22 cellular contexts compared by ENCODE assay signal in the genomic region with DNA sequence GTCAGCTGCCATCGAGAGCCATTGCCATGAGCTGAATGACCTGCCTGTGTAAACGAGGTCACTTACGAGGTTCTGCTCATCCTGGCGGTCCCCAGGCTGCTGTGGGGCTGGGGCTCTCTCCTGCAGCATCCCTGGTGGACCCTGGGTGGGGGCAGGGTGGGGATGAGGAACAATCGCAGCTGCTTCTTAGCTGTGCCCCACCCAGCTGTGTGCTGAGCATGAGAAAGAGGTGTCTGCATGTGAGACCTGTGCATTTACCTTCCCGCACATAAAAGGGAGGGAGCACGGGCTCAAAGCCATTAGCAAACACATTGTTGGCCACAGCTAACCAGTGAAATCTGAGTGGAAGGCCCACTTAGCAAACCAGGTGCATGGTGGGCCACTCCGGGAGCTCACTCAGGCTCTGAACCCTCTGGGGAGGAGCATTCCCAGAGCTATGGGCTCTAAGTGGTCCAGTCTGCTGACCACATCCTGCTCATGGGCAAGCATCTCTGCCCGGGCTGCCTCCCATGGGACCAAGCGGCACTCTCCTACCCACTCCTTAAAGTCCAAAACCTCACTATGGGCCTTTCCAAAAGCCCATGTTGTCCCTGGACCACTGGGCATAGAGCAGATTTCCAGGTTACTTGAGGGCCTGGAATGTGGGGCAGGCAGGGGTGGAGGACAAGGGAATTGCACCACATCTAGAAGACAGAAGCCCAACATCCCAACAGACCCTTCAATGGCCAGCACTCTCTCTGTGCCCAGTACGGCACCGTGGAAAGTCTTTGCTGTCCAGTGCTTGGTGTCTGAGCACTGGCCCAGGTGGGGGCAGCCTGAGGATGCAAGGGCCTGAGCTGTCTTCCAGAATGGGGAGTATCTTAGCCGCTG. TPM values are rescaled to one million over a fixed set of nuclear protein-coding genes. Genes with fewer than 3 reads are reported as not detected.
"Had no signal": no experiment of that assay in that cellular context is flagged by ENCODE, and none has a peak within 500 bp of the region (broad histone marks: within the 10 kb centered on the region; RNA-seq: fewer than 3 reads in every experiment).

No MANE protein-coding gene starts in this region.

- DNase-seq: activated CD4-positive, alpha-beta memory T cell treated with anti-CD3 and anti-CD28 coated beads for 36 hours; activated CD4-positive, alpha-beta T cell treated with anti-CD3 and anti-CD28 coated beads for 48 hours; activated CD4-positive, CD25-positive, alpha-beta regulatory T cell; activated T-cell treated with anti-CD3 and anti-CD28 coated beads, Interleukin-2, amount 50 U/mL, for 24 hours; colonic mucosa; foreskin fibroblast; heart right ventricle; left cardiac atrium; nucleus accumbens; stimulated activated CD4-positive, alpha-beta T cell treated with anti-CD3 and anti-CD28 coated beads, Interleukin-4, amount 100 ng/mL, for 24 hours; stimulated activated naive CD8-positive, alpha-beta T cell treated with anti-CD3 and anti-CD28 coated beads, Interleukin-15, Interleukin-2, amounts not matched to agents 100 U/mL and 50 U/mL, for 24 hours; substantia nigra; T-helper 17 cell had no signal

- H3K4me3 ChIP-seq: adrenal gland, breast epithelium, colonic mucosa, heart right ventricle, tibial artery had no signal

- H3K4me3 Mint-ChIP-seq: activated CD4-positive, alpha-beta memory T cell treated with anti-CD3 and anti-CD28 coated beads for 36 hours; activated T-cell treated with anti-CD3 and anti-CD28 coated beads, Interleukin-2, amount 50 U/mL, for 24 hours; activated T-helper 17 cell treated with anti-CD3 and anti-CD28 coated beads, Interleukin-2, amount 50 U/mL, for 72 hours; memory B cell; nephron; T-helper 17 cell had no signal

- H3K36me3 Mint-ChIP-seq: activated CD4-positive, alpha-beta memory T cell treated with anti-CD3 and anti-CD28 coated beads for 36 hours; activated naive CD4-positive, alpha-beta T cell treated with anti-CD3 and anti-CD28 coated beads, Interleukin-2, amount 50 U/mL, for 72 hours; memory B cell had no signal

- H3K27ac Mint-ChIP-seq: activated CD4-positive, alpha-beta memory T cell treated with anti-CD3 and anti-CD28 coated beads for 36 hours; activated naive CD4-positive, alpha-beta T cell treated with anti-CD3 and anti-CD28 coated beads, Interleukin-2, amount 50 U/mL, for 72 hours; activated T-cell treated with anti-CD3 and anti-CD28 coated beads, Interleukin-2, amount 50 U/mL, for 24 hours; activated T-helper 17 cell treated with anti-CD3 and anti-CD28 coated beads, Interleukin-2, amount 50 U/mL, for 72 hours; memory B cell; nephron; T-helper 17 cell had no signal

- H3K4me1 ChIP-seq: adrenal gland, breast epithelium, colonic mucosa, heart right ventricle, tibial artery had no signal

- H3K36me3 ChIP-seq: adrenal gland, breast epithelium, colonic mucosa, heart right ventricle, tibial artery had no signal

- H3K9me3 ChIP-seq: adrenal gland, breast epithelium, colonic mucosa, heart right ventricle, tibial artery had no signal

- ATAC-seq: activated naive CD4-positive, alpha-beta T cell treated with anti-CD3 and anti-CD28 coated beads, Interleukin-2, amount 50 U/mL, for 72 hours; activated T-helper 17 cell treated with anti-CD3 and anti-CD28 coated beads, Interleukin-2, amount 50 U/mL, for 72 hours; heart right ventricle; left cardiac atrium; T-helper 17 cell had no signal

- H3K27me3 ChIP-seq: colonic mucosa had no signal

- H3K4me1 Mint-ChIP-seq: activated T-helper 17 cell treated with anti-CD3 and anti-CD28 coated beads, Interleukin-2, amount 50 U/mL, for 72 hours; memory B cell; nephron had no signal

- H3K9me3 Mint-ChIP-seq: activated CD4-positive, alpha-beta memory T cell treated with anti-CD3 and anti-CD28 coated beads for 36 hours; activated naive CD4-positive, alpha-beta T cell treated with anti-CD3 and anti-CD28 coated beads, Interleukin-2, amount 50 U/mL, for 72 hours; activated T-cell treated with anti-CD3 and anti-CD28 coated beads, Interleukin-2, amount 50 U/mL, for 24 hours; activated T-helper 17 cell treated with anti-CD3 and anti-CD28 coated beads, Interleukin-2, amount 50 U/mL, for 72 hours; memory B cell; nephron had no signal

- H3K27ac ChIP-seq: adrenal gland, breast epithelium, colonic mucosa, epithelial cell of prostate, heart right ventricle, tibial artery had no signal

RNA-seq across cellular contexts. Expression of a gene that starts 41.1 kb away (rescaled TPM):
- total RNA-seq: activated CD4-positive, alpha-beta memory T cell treated with anti-CD3 and anti-CD28 coated beads for 36 hours; activated naive CD4-positive, alpha-beta T cell treated with anti-CD3 and anti-CD28 coated beads, Interleukin-2, amount 50 U/mL, for 72 hours; myocyte; T-helper 17 cell had no signal
